8 cellular contexts compared by ENCODE assay signal in the genomic region with DNA sequence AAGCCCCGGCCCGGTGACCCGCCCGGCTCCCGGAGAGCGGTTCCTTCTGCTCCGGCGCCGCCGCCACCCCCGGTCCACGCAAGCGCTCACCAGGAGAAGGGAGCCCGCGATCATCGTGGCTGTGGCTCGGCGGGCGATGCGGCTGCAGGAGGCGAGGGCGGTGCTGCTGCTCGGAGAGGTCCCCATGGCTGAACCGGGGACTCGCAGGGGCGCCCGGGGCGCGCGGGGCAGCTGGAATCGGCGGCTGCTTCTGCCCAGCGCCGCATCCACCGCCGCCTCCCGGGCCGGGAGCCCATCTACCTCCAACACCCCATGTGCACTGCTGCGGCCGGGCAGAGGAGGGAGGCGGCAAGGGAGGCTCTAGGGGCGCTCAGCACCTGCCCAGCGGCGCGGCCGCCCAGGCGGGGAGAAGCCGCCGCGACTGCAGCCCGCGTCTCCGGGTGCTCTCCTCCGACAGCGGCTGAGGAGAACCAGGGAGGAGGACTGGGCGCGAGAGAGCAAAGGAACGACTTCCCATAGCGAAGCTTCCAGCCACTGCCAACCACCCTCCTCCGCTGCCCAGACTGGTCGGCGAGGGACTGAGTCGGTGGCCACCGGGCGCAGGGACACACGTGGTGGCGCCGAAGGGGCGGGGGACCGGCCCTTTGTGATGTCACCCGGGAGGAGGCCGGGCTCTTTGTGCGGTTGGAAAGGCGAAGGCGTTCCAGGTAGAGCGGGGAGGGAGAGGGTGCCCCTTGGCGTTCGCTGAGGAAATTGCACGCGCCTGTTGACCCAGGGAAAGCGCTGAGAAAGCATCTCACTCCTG.
DNase-seq lines count a peak whose midpoint lies in the region; ATAC-seq and TF ChIP-seq lines count a peak whose summit lies in the region.

A gene with protein sequence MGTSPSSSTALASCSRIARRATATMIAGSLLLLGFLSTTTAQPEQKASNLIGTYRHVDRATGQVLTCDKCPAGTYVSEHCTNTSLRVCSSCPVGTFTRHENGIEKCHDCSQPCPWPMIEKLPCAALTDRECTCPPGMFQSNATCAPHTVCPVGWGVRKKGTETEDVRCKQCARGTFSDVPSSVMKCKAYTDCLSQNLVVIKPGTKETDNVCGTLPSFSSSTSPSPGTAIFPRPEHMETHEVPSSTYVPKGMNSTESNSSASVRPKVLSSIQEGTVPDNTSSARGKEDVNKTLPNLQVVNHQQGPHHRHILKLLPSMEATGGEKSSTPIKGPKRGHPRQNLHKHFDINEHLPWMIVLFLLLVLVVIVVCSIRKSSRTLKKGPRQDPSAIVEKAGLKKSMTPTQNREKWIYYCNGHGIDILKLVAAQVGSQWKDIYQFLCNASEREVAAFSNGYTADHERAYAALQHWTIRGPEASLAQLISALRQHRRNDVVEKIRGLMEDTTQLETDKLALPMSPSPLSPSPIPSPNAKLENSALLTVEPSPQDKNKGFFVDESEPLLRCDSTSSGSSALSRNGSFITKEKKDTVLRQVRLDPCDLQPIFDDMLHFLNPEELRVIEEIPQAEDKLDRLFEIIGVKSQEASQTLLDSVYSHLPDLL (minus strand): TSS at position 580 of the 805 bp plus-strand sequence. CDS start 394 bp downstream, at position 186.

- peak within 1 kb of the TSS; percentile 49 for H3K27ac ChIP-seq in cingulate gyrus (ENCODE audit: low read depth, low read length)

- H3K4me3 ChIP-seq in AG10803 (ENCODE audit: low read length), result peak within 1 kb of the TSS; percentile 83

- peak; percentile 97 for TF ChIP-seq CTCF in AG10803 (conservative IDR thresholded peaks at IDR 0.05; ENCODE audit: low read length)

- in situ Hi-C loops in GM18951 (cut with MboI; ENCODE audit: low sequenced_read_pairs, unreplicated experiment), result no loop called here

- DNase-seq in AG10803 (ENCODE audit: low read depth), result peak; percentile 80
- DNase-seq in NCI-H345 (lab: John Stamatoyannopoulos, UW), result peak; percentile 89
- peak; percentile 59 for DNase-seq in activated CD4-positive, alpha-beta T cell treated with anti-CD3 and anti-CD28 coated beads for 1 hour
- peak; percentile 84 for DNase-seq in kidney glomerular epithelial cell (lab: John Stamatoyannopoulos, UW)
- peak; percentile 37 to 78 (median 70) for DNase-seq in stimulated activated CD4-positive, alpha-beta T cell treated with anti-CD3 and anti-CD28 coated beads, Interleukin-1b, Interleukin-23, amount 100 ng/mL, for 24 hours (ENCODE audit: low read depth in 4 of 4, low spot score in 1 of 4)

- peak; percentile 68 for TF ChIP-seq POLR2A in GM18951 (IDR thresholded peaks at IDR 0.05; ENCODE audit: extremely low read depth, insufficient read depth, insufficient read length)

- ATAC-seq in HG03196 (IDR thresholded peaks at IDR 0.05; ENCODE audit: unreplicated experiment), result peak; percentile 99

Comparison
In these comparisons a context has a peak if more than half of its experiments do, and no peak if none do; other contexts are left out.
1. Peak in every context shown above with its lines: DNase-seq, ATAC-seq, H3K4me3 ChIP-seq and H3K27ac ChIP-seq.